In genomic region chr4:76061421-76061820, GRCh38 we compare ENCODE assay signal across 1 cellular context.
TF ChIP-seq lines count a peak whose summit lies in the region.

No MANE protein-coding gene starts in this region.

TF ChIP-seq in GM12878, 131 proteins besides CTCF, POLR2A, EP300 and RAD21:
- TF ChIP-seq TCF12 (IDR thresholded peaks at IDR 0.05; ENCODE audit: low read depth, low read length) (no peak), NR2C2 (IDR thresholded peaks at IDR 0.05; ENCODE audit: borderline replicate concordance, control insufficient read depth, insufficient read length, low read depth) (no peak), ZNF24 (IDR thresholded peaks at IDR 0.05) (no peak)
- TF ChIP-seq, protein P1, sequence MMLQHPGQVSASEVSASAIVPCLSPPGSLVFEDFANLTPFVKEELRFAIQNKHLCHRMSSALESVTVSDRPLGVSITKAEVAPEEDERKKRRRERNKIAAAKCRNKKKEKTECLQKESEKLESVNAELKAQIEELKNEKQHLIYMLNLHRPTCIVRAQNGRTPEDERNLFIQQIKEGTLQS (IDR thresholded peaks at IDR 0.05; ENCODE audit: borderline replicate concordance, extremely low read depth, low read depth, low read length), result no peak
- TF ChIP-seq, protein P2, sequence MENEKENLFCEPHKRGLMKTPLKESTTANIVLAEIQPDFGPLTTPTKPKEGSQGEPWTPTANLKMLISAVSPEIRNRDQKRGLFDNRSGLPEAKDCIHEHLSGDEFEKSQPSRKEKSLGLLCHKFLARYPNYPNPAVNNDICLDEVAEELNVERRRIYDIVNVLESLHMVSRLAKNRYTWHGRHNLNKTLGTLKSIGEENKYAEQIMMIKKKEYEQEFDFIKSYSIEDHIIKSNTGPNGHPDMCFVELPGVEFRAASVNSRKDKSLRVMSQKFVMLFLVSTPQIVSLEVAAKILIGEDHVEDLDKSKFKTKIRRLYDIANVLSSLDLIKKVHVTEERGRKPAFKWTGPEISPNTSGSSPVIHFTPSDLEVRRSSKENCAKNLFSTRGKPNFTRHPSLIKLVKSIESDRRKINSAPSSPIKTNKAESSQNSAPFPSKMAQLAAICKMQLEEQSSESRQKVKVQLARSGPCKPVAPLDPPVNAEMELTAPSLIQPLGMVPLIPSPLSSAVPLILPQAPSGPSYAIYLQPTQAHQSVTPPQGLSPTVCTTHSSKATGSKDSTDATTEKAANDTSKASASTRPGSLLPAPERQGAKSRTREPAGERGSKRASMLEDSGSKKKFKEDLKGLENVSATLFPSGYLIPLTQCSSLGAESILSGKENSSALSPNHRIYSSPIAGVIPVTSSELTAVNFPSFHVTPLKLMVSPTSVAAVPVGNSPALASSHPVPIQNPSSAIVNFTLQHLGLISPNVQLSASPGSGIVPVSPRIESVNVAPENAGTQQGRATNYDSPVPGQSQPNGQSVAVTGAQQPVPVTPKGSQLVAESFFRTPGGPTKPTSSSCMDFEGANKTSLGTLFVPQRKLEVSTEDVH (IDR thresholded peaks at IDR 0.05; ENCODE audit: low read depth, partially characterized antibody), result no peak
TF ChIP-seq in GM12878: peak in this region for 0.
